In the genomic region with DNA sequence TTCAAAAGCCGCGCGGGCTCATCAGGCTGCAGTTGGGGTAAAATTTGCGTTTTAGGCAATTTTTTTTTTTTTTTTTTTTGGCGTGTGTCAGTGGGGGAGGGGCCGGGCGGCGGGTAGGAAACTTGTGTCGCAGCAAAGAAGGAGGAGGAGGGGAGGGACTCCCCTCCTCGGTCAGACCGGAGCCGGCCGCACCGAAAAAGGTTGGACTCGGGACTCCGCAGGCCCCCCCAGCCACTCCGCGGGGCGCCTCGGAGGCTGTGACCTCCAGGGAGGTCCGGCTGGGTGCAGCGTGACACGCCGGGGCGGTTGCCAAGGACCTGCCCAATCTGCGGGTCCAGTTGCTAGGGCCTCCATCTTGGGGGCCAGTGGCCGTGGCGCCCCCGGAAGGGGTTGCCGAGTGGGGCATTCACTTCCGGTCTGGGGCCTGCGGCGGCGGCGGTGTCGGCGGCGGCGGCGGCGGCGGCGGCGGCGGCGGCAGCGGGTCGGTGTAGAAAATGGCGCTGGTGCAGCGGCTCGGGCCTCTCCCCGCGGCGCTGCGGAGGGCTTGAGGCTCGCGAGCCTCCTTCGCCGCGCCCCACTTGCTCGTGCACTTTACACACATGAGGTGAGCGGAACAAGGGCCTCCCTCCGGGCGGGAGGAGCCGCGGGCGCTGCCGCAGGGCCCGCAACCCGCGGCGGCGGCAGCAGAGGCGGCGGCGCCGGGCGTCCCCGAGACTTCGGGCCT, we compare ENCODE assay signal across 8 cellular contexts. TPM values are rescaled to one million over a fixed set of nuclear protein-coding genes. Genes with fewer than 3 reads are reported as not detected.
DNase-seq lines count a peak whose midpoint lies in the region; ATAC-seq and TF ChIP-seq lines count a peak whose summit lies in the region.

A gene (plus strand): TSS at position 409 of the 724 bp plus-strand sequence. CDS start 191 bp downstream, at position 600.

- H3K9me3 ChIP-seq in stomach smooth muscle (ENCODE audit: control insufficient read depth in 2 of 2, low read length in 2 of 2): no peaks in the 10 kb centered on the region

- peaks cover 38% of the 10 kb centered on the region for H3K4me1 Mint-ChIP-seq in neural crest cell

- no peaks in the 10 kb centered on the region for H3K9me3 Mint-ChIP-seq in neural crest cell

- H3K36me3 ChIP-seq in stomach smooth muscle (ENCODE audit: control insufficient read depth in 2 of 2, insufficient read depth in 2 of 2, low read length in 2 of 2): peaks cover 2 to 3% of the 10 kb centered on the region in 2 donors

- TF ChIP-seq CTCF in foreskin fibroblast (IDR thresholded peaks at IDR 0.05; ENCODE audit: low read depth, low read length) (no peak), neural crest cell (conservative IDR thresholded peaks at IDR 0.05) (no peak)

- ATAC-seq in GM21825 (IDR thresholded peaks at IDR 0.05; ENCODE audit: unreplicated experiment): peak; percentile 88

- H3K4me1 ChIP-seq in stomach smooth muscle (ENCODE audit: control insufficient read depth, insufficient read depth, low read length): peaks cover 23% of the 10 kb centered on the region

- H3K27me3 ChIP-seq in stomach smooth muscle (ENCODE audit: control insufficient read depth in 1 of 2, insufficient read depth in 2 of 2, low read length in 2 of 2): no peaks in the 10 kb centered on the region

- H3K4me3 ChIP-seq in foreskin fibroblast (ENCODE audit: low read depth in 1 of 2, low read length in 2 of 2) (peak within 1 kb of the TSS; percentile 81), stomach smooth muscle (ENCODE audit: low read length in 2 of 2) (peak within 1 kb of the TSS; percentile 86 to 88)

- H3K27me3 Mint-ChIP-seq in neural crest cell (ENCODE audit: low read depth): peaks cover 4% of the 10 kb centered on the region

- peak within 1 kb of the TSS; percentile 90 for H3K9ac ChIP-seq in stomach smooth muscle (ENCODE audit: low read length in 2 of 2)

- peaks cover 9% of the 10 kb centered on the region for H3K36me3 Mint-ChIP-seq in neural crest cell (ENCODE audit: low read depth)

- peak; percentile 90 for DNase-seq in Daoy (ENCODE audit: low read depth)
- peak; percentile 31 to 43 for DNase-seq in Kasumi-1 (lab: John Stamatoyannopoulos, UW)
- peak; percentile 11 for DNase-seq in SHP77 treated with DMSO at 0.1 percent for 48 hours (lab: John Stamatoyannopoulos, UW)
- peak; percentile 79 for DNase-seq in activated gamma-delta T cell treated with Interleukin-2 at 50 U/mL for 16 hours
- peak; percentile 86 to 96 for DNase-seq in foreskin fibroblast
- peak; percentile 83 for DNase-seq in neural crest cell (ENCODE audit: low read depth, low spot score)

- peak within 1 kb of the TSS; percentile 96 for H3K4me3 Mint-ChIP-seq in neural crest cell

- peak within 1 kb of the TSS; percentile 99 for H3K27ac Mint-ChIP-seq in neural crest cell (ENCODE audit: unreplicated experiment)

- H3K27ac ChIP-seq in stomach smooth muscle (ENCODE audit: low read length): peak within 1 kb of the TSS; percentile 96

RNA-seq across cellular contexts. Expression of the gene that starts here (rescaled TPM):
- 12.9 and 28.6 TPM in 2 replicates for total RNA-seq in Daoy (2014; rRNA removed; shearing (Covaris generic))
- 79.6 and 89.0 TPM in 2 replicates for total RNA-seq in neural crest cell

Comparison
In these comparisons a context has a peak if more than half of its experiments do, and no peak if none do; other contexts are left out.
1. Peak in every context shown above with its lines: DNase-seq, ATAC-seq, H3K4me3 ChIP-seq and H3K27ac ChIP-seq.
2. DNase-seq: peak in every context shown above with its lines; median percentile 91 in foreskin fibroblast; 90 in Daoy; 83 in neural crest cell; 79 in activated gamma-delta T cell treated with Interleukin-2 at 50 U/mL for 16 hours; 37 in Kasumi-1; 11 in SHP77 treated with DMSO at 0.1 percent for 48 hours.